13 cellular contexts compared by ENCODE assay signal in the genomic region with DNA sequence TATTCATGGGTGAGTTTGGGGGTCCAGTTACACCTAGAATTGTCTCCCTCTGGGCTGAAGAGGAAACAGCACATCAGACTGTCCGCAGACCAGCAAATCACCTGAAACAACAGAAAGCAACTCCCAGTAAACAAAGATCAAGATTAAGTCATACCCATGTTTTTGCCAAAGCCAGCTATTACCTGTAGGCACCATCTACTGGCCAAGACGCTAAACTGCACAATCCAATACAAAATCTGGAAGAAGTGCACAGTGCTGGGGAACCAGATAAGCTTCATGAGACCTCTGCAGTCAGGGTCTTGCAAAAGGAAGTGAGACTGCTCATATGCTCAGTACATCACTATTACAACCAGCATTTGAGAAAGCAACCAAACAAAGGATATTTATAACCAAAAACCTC.
DNase-seq lines count a peak whose midpoint lies in the region; ATAC-seq and TF ChIP-seq lines count a peak whose summit lies in the region.
"Had no signal": no experiment of that assay in that cellular context is flagged by ENCODE, and none has a peak within 500 bp of the region (broad histone marks: within the 10 kb centered on the region; RNA-seq: fewer than 3 reads in every experiment).

No MANE protein-coding gene starts in this region.

- no peaks in the 10 kb centered on the region for H4K20me1 ChIP-seq in DOHH2 (ENCODE audit: control insufficient read depth, insufficient read depth, low read depth, low read length)

- H3K27me3 ChIP-seq in DOHH2 (ENCODE audit: control insufficient read depth, low read length) = no peaks in the 10 kb centered on the region
- no peaks in the 10 kb centered on the region for H3K27me3 ChIP-seq in foreskin keratinocyte
- H3K27me3 ChIP-seq: heart right ventricle, upper lobe of left lung had no signal

- no peaks in the 10 kb centered on the region for H3K4me1 ChIP-seq in DOHH2 (ENCODE audit: control insufficient read depth, low read length)
- no peaks in the 10 kb centered on the region for H3K4me1 ChIP-seq in foreskin keratinocyte
- H3K4me1 ChIP-seq: heart right ventricle, upper lobe of left lung had no signal

- H3K79me2 ChIP-seq in DOHH2 (ENCODE audit: control insufficient read depth, low read length) = no peaks in the 10 kb centered on the region

- H3K36me3 ChIP-seq in DOHH2 (ENCODE audit: control insufficient read depth, low read length) = no peaks in the 10 kb centered on the region
- H3K36me3 ChIP-seq: heart right ventricle, upper lobe of left lung had no signal

- H3F3A ChIP-seq in DOHH2 (ENCODE audit: control insufficient read depth, insufficient read depth) = no peaks in the 10 kb centered on the region

- H3K4me2 ChIP-seq in DOHH2 (ENCODE audit: low read length) = no peak overlapping the region

- H3K4me3 ChIP-seq in DOHH2 (ENCODE audit: low read length) = no peak overlapping the region
- H3K4me3 ChIP-seq: heart right ventricle, upper lobe of left lung had no signal

- no peaks in the 10 kb centered on the region for H3K9me3 ChIP-seq in DOHH2 (ENCODE audit: control insufficient read depth, insufficient read depth, low read length)

- ATAC-seq in GM19438 (IDR thresholded peaks at IDR 0.05; ENCODE audit: low read depth, unreplicated experiment) = peak; percentile 84
- ATAC-seq in foreskin keratinocyte = no peak
- ATAC-seq in GM19023 (IDR thresholded peaks at IDR 0.05; ENCODE audit: unreplicated experiment) = no peak
- ATAC-seq in GM18498 (IDR thresholded peaks at IDR 0.05; ENCODE audit: unreplicated experiment) = no peak
- ATAC-seq: heart right ventricle had no signal

- peak; percentile 31 for TF ChIP-seq CTCF in DOHH2 (IDR thresholded peaks at IDR 0.05; ENCODE audit: low read depth, low read length, poor library complexity, severe bottlenecking)
- peak; percentile 14 for TF ChIP-seq CTCF in foreskin keratinocyte (conservative IDR thresholded peaks at IDR 0.05)

- H3K27ac ChIP-seq in DOHH2 (ENCODE audit: low read depth, low read length) = no peak overlapping the region
- H3K27ac ChIP-seq in foreskin keratinocyte = no peak overlapping the region
- H3K27ac ChIP-seq: heart right ventricle, upper lobe of left lung had no signal

- peak; percentile 6 for DNase-seq in MV-4-11 (lab: John Stamatoyannopoulos, UW)
- no peak for DNase-seq in foreskin keratinocyte
- DNase-seq in T-helper 9 cell = no peak
- no peak for DNase-seq in inferior parietal cortex (ENCODE audit: extremely low spot score)
- DNase-seq: heart right ventricle; NCI-H2029; stimulated activated CD4-positive, alpha-beta T cell treated with anti-CD3 and anti-CD28 coated beads, Interleukin-4, amount 100 ng/mL, for 24 hours; SW 1271; upper lobe of left lung had no signal

- H3K9me2 ChIP-seq in DOHH2 (replicated peaks; ENCODE audit: control insufficient read depth, low read length) = no peaks in the 10 kb centered on the region
